ENCODE assay signal across 12 cellular contexts in the genomic region with DNA sequence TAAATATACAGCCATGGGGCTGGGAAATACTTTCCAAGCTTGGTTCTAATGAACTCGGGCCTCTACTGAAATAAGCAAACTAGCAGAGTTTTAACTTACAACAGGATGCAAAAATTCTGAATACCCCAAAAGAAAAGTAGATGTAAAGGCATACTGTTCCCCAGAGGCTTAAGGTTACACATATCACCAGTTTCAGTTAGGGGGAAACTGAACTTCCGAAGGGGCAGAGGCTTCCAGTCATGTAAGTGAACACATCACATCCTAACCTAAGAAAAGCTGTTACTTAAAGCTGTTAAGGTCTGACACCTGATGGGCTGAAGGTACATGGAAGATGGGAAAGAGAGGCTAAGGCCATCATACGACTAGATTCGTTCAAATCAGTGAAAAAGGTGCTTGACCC. TPM values are rescaled to one million over a fixed set of nuclear protein-coding genes. Genes with fewer than 3 reads are reported as not detected.
DNase-seq lines count a peak whose midpoint lies in the region; ATAC-seq and TF ChIP-seq lines count a peak whose summit lies in the region.
"Had no signal": no experiment of that assay in that cellular context is flagged by ENCODE, and none has a peak within 500 bp of the region (broad histone marks: within the 10 kb centered on the region; RNA-seq: fewer than 3 reads in every experiment).

No MANE protein-coding gene starts in this region.

- no peaks in the 10 kb centered on the region for H3K9me3 Mint-ChIP-seq in activated naive CD8-positive, alpha-beta T cell (ENCODE audit: low read depth)
- no peaks in the 10 kb centered on the region for H3K9me3 Mint-ChIP-seq in activated naive CD8-positive, alpha-beta T cell treated with anti-CD3 and anti-CD28 coated beads for 36 hours
- peaks cover 2% of the 10 kb centered on the region for H3K9me3 Mint-ChIP-seq in memory B cell

- intact Hi-C loops in Panc1 (cut with micrococcal nuclease; ENCODE audit: unreplicated experiment) (loop anchor here (2.0 to 5.0 kb wide), 2 partner anchors 147 to 187 kb away; no protein-coding TSS in a partner anchor), tibial artery (cut with DNase I; ENCODE audit: low total_unique reads) (loop anchor here (5.0 kb wide), 3 partner anchors 157 to 253 kb away; a partner anchor contains a TSS)

- H3K27ac Mint-ChIP-seq in activated naive CD8-positive, alpha-beta T cell = no peak overlapping the region
- no peak overlapping the region for H3K27ac Mint-ChIP-seq in activated naive CD8-positive, alpha-beta T cell treated with anti-CD3 and anti-CD28 coated beads for 36 hours
- H3K27ac Mint-ChIP-seq in memory B cell = peak overlapping the region; percentile 92

- no peak overlapping the region for H3K4me3 ChIP-seq in Panc1 (ENCODE audit: low read depth in 2 of 2, low read length in 2 of 2)
- H3K4me3 ChIP-seq in tibial artery = no peak overlapping the region

- H3K9me3 ChIP-seq in Panc1 (ENCODE audit: control insufficient read depth, insufficient read depth, low read depth, low read length) = peaks cover 5% of the 10 kb centered on the region; the same call in 1 of the 2 replicates
- peaks cover 0 to 5% (median 0%) of the 10 kb centered on the region in 3 donors for H3K9me3 ChIP-seq in tibial artery

- peak overlapping the region; percentile 9 for H3K4me3 Mint-ChIP-seq in activated naive CD8-positive, alpha-beta T cell
- no peak overlapping the region for H3K4me3 Mint-ChIP-seq in activated naive CD8-positive, alpha-beta T cell treated with anti-CD3 and anti-CD28 coated beads for 36 hours
- H3K4me3 Mint-ChIP-seq in memory B cell = peak overlapping the region; percentile 54

- ATAC-seq in Panc1 (no peak), memory B cell (ENCODE audit: low read depth) (no peak), HG03520 (IDR thresholded peaks at IDR 0.05; ENCODE audit: unreplicated experiment) (no peak)
- ATAC-seq: HCT116 had no signal

- peak overlapping the region; percentile 93 for H3K27ac ChIP-seq in Panc1 (ENCODE audit: low read length)
- peak overlapping the region; percentile 100 for H3K27ac ChIP-seq in tibial artery

- BruUV-seq in Panc1 (replicated peaks; lab: Mats Ljungman, UMichigan) = no TSS peak

- POLR2A ChIA-PET in Panc1 (lab: Charles Lee) = no interaction called here

- H3K27me3 ChIP-seq in Panc1 (ENCODE audit: control insufficient read depth, insufficient read depth, low read length) = peaks cover 2% of the 10 kb centered on the region; the same call in 1 of the 2 replicates
- no peaks in the 10 kb centered on the region for H3K27me3 ChIP-seq in tibial artery

- H3K4me1 ChIP-seq in Panc1 (ENCODE audit: control insufficient read depth, insufficient read depth, low read length) = peaks cover 31% of the 10 kb centered on the region
- H3K4me1 ChIP-seq in tibial artery = peaks cover 0 to 45% (median 19%) of the 10 kb centered on the region in 4 donors

- H3K36me3 ChIP-seq in Panc1 (ENCODE audit: control insufficient read depth, insufficient read depth, low read length) = no peaks in the 10 kb centered on the region
- peaks cover under 1 to 2% (median under 1%) of the 10 kb centered on the region in 3 donors for H3K36me3 ChIP-seq in tibial artery

- peaks cover 20% of the 10 kb centered on the region for H3K4me1 Mint-ChIP-seq in activated naive CD8-positive, alpha-beta T cell (ENCODE audit: low read depth)
- H3K4me1 Mint-ChIP-seq in activated naive CD8-positive, alpha-beta T cell treated with anti-CD3 and anti-CD28 coated beads for 36 hours = peaks cover 20% of the 10 kb centered on the region
- peaks cover 42% of the 10 kb centered on the region for H3K4me1 Mint-ChIP-seq in memory B cell

- TF ChIP-seq CTCF in Panc1 (IDR thresholded peaks at IDR 0.05) = no peak
- no peak for TF ChIP-seq CTCF in tibial artery (IDR thresholded peaks at IDR 0.05)

- CTCF ChIA-PET in Panc1 (lab: Charles Lee) = interaction anchor here (0.6 to 2.2 kb wide), 3 partner anchors 8 to 266 kb away, joined by 3 to 7 read pairs (median 5); no protein-coding TSS in a partner anchor

- peaks cover 11% of the 10 kb centered on the region for H3K27me3 Mint-ChIP-seq in activated naive CD8-positive, alpha-beta T cell
- peaks cover 34% of the 10 kb centered on the region for H3K27me3 Mint-ChIP-seq in activated naive CD8-positive, alpha-beta T cell treated with anti-CD3 and anti-CD28 coated beads for 36 hours
- no peaks in the 10 kb centered on the region for H3K27me3 Mint-ChIP-seq in memory B cell

- in situ Hi-C loops in Panc1 (cut with HindIII; ENCODE audit: low pct_unique_long_range_greater_than_20kb, low sequenced_read_pairs) = no loop called here

- H3K36me3 Mint-ChIP-seq in activated naive CD8-positive, alpha-beta T cell = no peaks in the 10 kb centered on the region
- no peaks in the 10 kb centered on the region for H3K36me3 Mint-ChIP-seq in activated naive CD8-positive, alpha-beta T cell treated with anti-CD3 and anti-CD28 coated beads for 36 hours
- H3K36me3 Mint-ChIP-seq in memory B cell = peaks cover 3% of the 10 kb centered on the region

- DNase-seq in activated naive CD8-positive, alpha-beta T cell treated with anti-CD3 and anti-CD28 coated beads for 36 hours = no peak
- DNase-seq in Panc1 (ENCODE audit: low read depth, low spot score) (no peak), memory B cell (ENCODE audit: low spot score in 2 of 2) (no peak), tibial artery (no peak), HCEC 1CT (no peak), NCI-H748 treated with DMSO at 0.1 percent for 48 hours (lab: John Stamatoyannopoulos, UW) (no peak)
- DNase-seq: activated CD4-positive, alpha-beta T cell treated with anti-CD3 and anti-CD28 coated beads, Interleukin-2, amount 50 U/mL, for 4 hours; amygdala; NCI-H526 treated with DMSO at 0.1 percent for 48 hours had no signal

RNA-seq across cellular contexts. Expression of a gene that starts 2.3 kb away (rescaled TPM):
- total RNA-seq in activated naive CD8-positive, alpha-beta T cell treated with anti-CD3 and anti-CD28 coated beads for 36 hours = under 1 TPM; 0.91 to 0.98 TPM
- 10.0 TPM for total RNA-seq in Panc1 (2021; ENCODE audit: unreplicated experiment)
- polyA plus RNA-seq in Panc1 (2012; ENCODE audit: insufficient read length) = 5.8 TPM
